Comparison of ENCODE assay signal across 12 cellular contexts in the genomic region with DNA sequence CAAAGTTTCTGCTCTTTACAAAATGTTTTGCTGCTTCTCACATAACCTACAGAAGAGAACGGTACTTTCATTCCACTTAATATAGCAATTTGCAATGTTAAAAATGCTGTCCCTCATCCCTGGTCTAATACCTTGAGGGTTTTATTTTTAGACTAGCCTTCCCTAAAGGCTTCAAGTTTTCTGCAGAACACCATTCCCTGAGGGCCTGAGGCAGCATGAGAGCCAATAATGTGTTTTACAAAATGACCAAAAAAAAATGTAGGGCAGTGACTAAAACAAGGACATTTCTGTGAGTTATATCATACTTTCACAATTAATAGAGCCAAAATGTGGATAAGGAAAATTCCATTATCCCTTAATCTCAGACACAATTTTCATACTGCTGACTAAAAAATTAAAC. TPM values are rescaled to one million over a fixed set of nuclear protein-coding genes. Genes with fewer than 3 reads are reported as not detected.
DNase-seq lines count a peak whose midpoint lies in the region; TF ChIP-seq lines count a peak whose summit lies in the region.
"Had no signal": no experiment of that assay in that cellular context is flagged by ENCODE, and none has a peak within 500 bp of the region (broad histone marks: within the 10 kb centered on the region; RNA-seq: fewer than 3 reads in every experiment).

No MANE protein-coding gene starts in this region.

- DNase-seq in adipocyte (ENCODE audit: low read depth) (peak; percentile 6), fibroblast of lung (ENCODE audit: low read depth in 2 of 2) (no peak), smooth muscle cell (lab: John Stamatoyannopoulos, UW; ENCODE audit: unreplicated experiment) (no peak), ascending aorta (ENCODE audit: low spot score in 2 of 2) (no peak), NCI-H1092 treated with DMSO at 0.1 percent for 48 hours (lab: John Stamatoyannopoulos, UW) (no peak)
- DNase-seq in activated naive CD4-positive, alpha-beta T cell treated with Interleukin-2 at 50 U/mL for 16 hours = no peak
- DNase-seq: Caco-2; CD8-positive, alpha-beta memory T cell; DND-41; GF-D8 had no signal

- no peak for TF ChIP-seq CTCF in fibroblast of lung (conservative IDR thresholded peaks at IDR 0.05 in 1 of 2, IDR thresholded peaks at IDR 0.05 in 1 of 2; ENCODE audit: low read depth in 1 of 2, low read length in 2 of 2)
- TF ChIP-seq CTCF in smooth muscle cell (IDR thresholded peaks at IDR 0.05; ENCODE audit: borderline replicate concordance, insufficient read depth, poor library complexity, severe bottlenecking) = no peak
- no peak for TF ChIP-seq CTCF in ascending aorta (IDR thresholded peaks at IDR 0.05)

- no peaks in the 10 kb centered on the region for H3K27me3 ChIP-seq in BLaER1
- no peaks in the 10 kb centered on the region for H3K27me3 ChIP-seq in adipocyte (replicated peaks; ENCODE audit: control insufficient read depth, insufficient read depth, low read length)
- no peaks in the 10 kb centered on the region for H3K27me3 ChIP-seq in fibroblast of lung (ENCODE audit: control insufficient read depth, insufficient read depth, low read length)
- H3K27me3 ChIP-seq in smooth muscle cell (ENCODE audit: low read depth) = no peaks in the 10 kb centered on the region
- H3K27me3 ChIP-seq in ascending aorta = no peaks in the 10 kb centered on the region

- H4K20me1 ChIP-seq in BLaER1 = no peaks in the 10 kb centered on the region
- H4K20me1 ChIP-seq in fibroblast of lung (ENCODE audit: control insufficient read depth, extremely low read depth, insufficient read depth, low read length) = no peaks in the 10 kb centered on the region
- no peaks in the 10 kb centered on the region for H4K20me1 ChIP-seq in smooth muscle cell (ENCODE audit: low read depth)

- H3F3A ChIP-seq in smooth muscle cell (ENCODE audit: low read depth) = peaks cover 15% of the 10 kb centered on the region

- H3K4me3 ChIP-seq in BLaER1 (no peak overlapping the region), adipocyte (ENCODE audit: low read length) (peak overlapping the region; percentile 19), fibroblast of lung (replicated peaks in 1 of 4; ENCODE audit: control extremely low read depth in 1 of 4, insufficient read depth in 1 of 4, low read depth in 3 of 4, low read length in 4 of 4) (no peak overlapping the region), smooth muscle cell (no peak overlapping the region), ascending aorta (no peak overlapping the region)

- WGBS in smooth muscle cell (ENCODE audit: low lambda C conversion rate) = 45% methylated on average over 1 of the region's 1 CpG

- H3K36me3 ChIP-seq in BLaER1 (no peaks in the 10 kb centered on the region), adipocyte (ENCODE audit: control insufficient read depth, insufficient read depth, low read length, severe bottlenecking) (no peaks in the 10 kb centered on the region), fibroblast of lung (ENCODE audit: control insufficient read depth, insufficient read depth, low read length) (no peaks in the 10 kb centered on the region), smooth muscle cell (ENCODE audit: low read depth) (no peaks in the 10 kb centered on the region), ascending aorta (no peaks in the 10 kb centered on the region)

- no peak overlapping the region for H2AFZ ChIP-seq in fibroblast of lung (ENCODE audit: low read length)
- H2AFZ ChIP-seq in smooth muscle cell (ENCODE audit: low read depth) = no peak overlapping the region

- peaks cover 28% of the 10 kb centered on the region for H3K4me1 ChIP-seq in BLaER1
- peaks cover 25% of the 10 kb centered on the region for H3K4me1 ChIP-seq in adipocyte (ENCODE audit: control insufficient read depth, insufficient read depth, low read length)
- H3K4me1 ChIP-seq in fibroblast of lung (ENCODE audit: control insufficient read depth, extremely low read depth, insufficient read depth, low read length) = peaks cover 3% of the 10 kb centered on the region
- peaks cover 34% of the 10 kb centered on the region for H3K4me1 ChIP-seq in smooth muscle cell (ENCODE audit: low read depth)
- H3K4me1 ChIP-seq in ascending aorta = peaks cover 0 to 11% of the 10 kb centered on the region in 2 donors

- H3K79me2 ChIP-seq in fibroblast of lung (ENCODE audit: control insufficient read depth, insufficient read depth, low read length) = no peaks in the 10 kb centered on the region
- H3K79me2 ChIP-seq in smooth muscle cell (ENCODE audit: low read depth) = no peaks in the 10 kb centered on the region

- H3K9me3 ChIP-seq in BLaER1 = peaks cover 4% of the 10 kb centered on the region; the same call in 1 of the 2 replicates
- no peaks in the 10 kb centered on the region for H3K9me3 ChIP-seq in adipocyte (ENCODE audit: control insufficient read depth, low read length)
- no peaks in the 10 kb centered on the region for H3K9me3 ChIP-seq in fibroblast of lung (ENCODE audit: control insufficient read depth, insufficient read depth, low read depth, low read length)
- no peaks in the 10 kb centered on the region for H3K9me3 ChIP-seq in smooth muscle cell (replicated peaks; ENCODE audit: low read depth)
- H3K9me3 ChIP-seq in ascending aorta = no peaks in the 10 kb centered on the region
- H3K9me3 ChIP-seq: Caco-2 had no signal

- no peak overlapping the region for H3K9ac ChIP-seq in BLaER1
- H3K9ac ChIP-seq in adipocyte (ENCODE audit: low read length) = peak overlapping the region; percentile 27
- H3K9ac ChIP-seq in fibroblast of lung (ENCODE audit: insufficient read depth, low read length) = no peak overlapping the region
- H3K9ac ChIP-seq in smooth muscle cell (ENCODE audit: low read depth) = no peak overlapping the region

- intact Hi-C loops in ascending aorta (cut with DNase I) = loop anchor here (2.0 kb wide), 1 partner anchor 26 kb away; no protein-coding TSS in a partner anchor

- no peak overlapping the region for H3K27ac ChIP-seq in BLaER1
- no peak overlapping the region for H3K27ac ChIP-seq in fibroblast of lung (ENCODE audit: insufficient read depth, low read length)
- H3K27ac ChIP-seq in smooth muscle cell (ENCODE audit: low read depth) = no peak overlapping the region
- H3K27ac ChIP-seq in ascending aorta = no peak overlapping the region
- H3K27ac ChIP-seq: 22Rv1 had no signal

- H3K4me2 ChIP-seq in BLaER1 = peak overlapping the region; percentile 36
- peak overlapping the region; percentile 10 for H3K4me2 ChIP-seq in fibroblast of lung (ENCODE audit: extremely low read depth, insufficient read depth, low read length)
- peak overlapping the region; percentile 4 for H3K4me2 ChIP-seq in smooth muscle cell

RNA-seq across cellular contexts. Expression of gene GPR63, which starts 22.7 kb away (rescaled TPM):
- total RNA-seq in fibroblast of lung (0.51 and 3.0 TPM in 2 replicates), smooth muscle cell (4.4 and 4.5 TPM in 2 replicates), ascending aorta (0.85 TPM)
- polyA plus RNA-seq in fibroblast of lung (0.94 and 1.2 TPM in 2 replicates), smooth muscle cell (0.56 and 1.2 TPM in 2 replicates)
- 0.65 and 0.75 TPM in 2 replicates for polyA plus RNA-seq in fibroblast of lung (2012)
- polyA minus RNA-seq in fibroblast of lung (ENCODE audit: low replicate concordance) = 1.1 and 1.4 TPM in 2 replicates
